In the genomic region with DNA sequence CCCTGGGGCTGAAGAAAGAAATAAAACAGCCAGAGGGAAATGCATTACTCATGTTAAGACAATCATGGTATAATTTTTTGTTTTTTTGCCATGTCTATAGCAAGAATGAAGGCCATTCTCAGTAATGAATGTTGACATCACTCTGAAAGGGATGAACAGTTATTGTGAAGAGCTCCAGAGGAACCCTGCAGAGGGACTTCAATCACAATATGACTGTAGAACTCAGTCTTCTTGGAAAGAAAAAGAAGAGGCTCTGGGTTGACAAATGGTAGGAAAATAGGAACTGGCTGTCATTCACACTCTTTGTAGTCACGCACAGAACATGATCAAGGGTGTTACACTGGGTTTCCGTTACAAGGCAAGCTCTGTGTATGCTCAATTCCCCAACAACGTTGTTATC, we compare ENCODE assay signal across 24 cellular contexts.
A peak's percentile ranks its signal among the peaks of the same experiment; 100 is the strongest.
DNase-seq lines count a peak whose midpoint lies in the region; ATAC-seq and TF ChIP-seq lines count a peak whose summit lies in the region.
"Had no signal": no experiment of that assay in that cellular context is flagged by ENCODE, and none has a peak within 500 bp of the region (broad histone marks: within the 10 kb centered on the region; RNA-seq: fewer than 3 reads in every experiment).

No MANE protein-coding gene starts in this region.

- H4K8ac ChIP-seq in trophoblast cell (ENCODE audit: low read depth, low read length) = no peak overlapping the region

- H3K27me3 ChIP-seq in neural cell (ENCODE audit: insufficient read depth, low read depth, low read length) = no peaks in the 10 kb centered on the region
- H3K27me3 ChIP-seq in trophoblast cell (ENCODE audit: insufficient read depth, low read length) = no peaks in the 10 kb centered on the region
- H3K27me3 ChIP-seq in naive thymus-derived CD4-positive, alpha-beta T cell (ENCODE audit: control insufficient read depth in 2 of 2, insufficient read depth in 2 of 2, low read length in 2 of 2) = no peaks in the 10 kb centered on the region
- H3K27me3 ChIP-seq: BE2C, BLaER1 had no signal

- H3K18ac ChIP-seq in trophoblast cell (ENCODE audit: low read length) = no peak overlapping the region

- H3K79me2 ChIP-seq in neural cell (replicated peaks; ENCODE audit: insufficient read depth, low read length) (no peaks in the 10 kb centered on the region), trophoblast cell (ENCODE audit: control insufficient read depth, insufficient read depth, low read length, poor library complexity) (no peaks in the 10 kb centered on the region)

- H3F3A ChIP-seq in neural cell (ENCODE audit: insufficient read depth, low read length, poor library complexity, severe bottlenecking) = no peaks in the 10 kb centered on the region

- no peak overlapping the region for H2BK120ac ChIP-seq in trophoblast cell (ENCODE audit: insufficient read depth, low read length, poor library complexity)

- WGBS in trophoblast cell (ENCODE audit: extremely low coverage, insufficient coverage, insufficient read length) = no CpG with 5 or more reads among the region's 3 CpGs

- H3K27ac Mint-ChIP-seq in activated T-helper 17 cell treated with anti-CD3 and anti-CD28 coated beads, Interleukin-2, amount 50 U/mL, for 72 hours = no peak overlapping the region
- no peak overlapping the region for H3K27ac Mint-ChIP-seq in naive thymus-derived CD4-positive, alpha-beta T cell
- H3K27ac Mint-ChIP-seq: CD14-positive monocyte; CD4-positive, alpha-beta memory T cell; CD4-positive, CD25-positive, alpha-beta regulatory T cell; CD8-positive, alpha-beta memory T cell had no signal

- H3K27me3 Mint-ChIP-seq in activated T-helper 17 cell treated with anti-CD3 and anti-CD28 coated beads, Interleukin-2, amount 50 U/mL, for 72 hours = no peaks in the 10 kb centered on the region
- no peaks in the 10 kb centered on the region for H3K27me3 Mint-ChIP-seq in naive thymus-derived CD4-positive, alpha-beta T cell
- H3K27me3 Mint-ChIP-seq: CD4-positive, alpha-beta memory T cell; CD4-positive, CD25-positive, alpha-beta regulatory T cell; CD8-positive, alpha-beta memory T cell had no signal

- no peaks in the 10 kb centered on the region for H3K36me3 Mint-ChIP-seq in activated T-helper 17 cell treated with anti-CD3 and anti-CD28 coated beads, Interleukin-2, amount 50 U/mL, for 72 hours (ENCODE audit: low read depth)
- peaks cover 0 to 4% (median 0%) of the 10 kb centered on the region in 5 donors for H3K36me3 Mint-ChIP-seq in naive thymus-derived CD4-positive, alpha-beta T cell
- H3K36me3 Mint-ChIP-seq: CD14-positive monocyte had no signal

- peaks cover 0 to 3% of the 10 kb centered on the region in 2 experiments for H3K4me1 ChIP-seq in trophoblast cell (ENCODE audit: control insufficient read depth in 1 of 2, insufficient read depth in 2 of 2, low read length in 2 of 2)
- peaks cover 0 to 6% of the 10 kb centered on the region in 2 donors for H3K4me1 ChIP-seq in naive thymus-derived CD4-positive, alpha-beta T cell (ENCODE audit: control insufficient read depth in 2 of 2, insufficient read depth in 2 of 2, low read length in 2 of 2)
- H3K4me1 ChIP-seq: BE2C, BLaER1 had no signal

- H3K27ac ChIP-seq in neural cell (ENCODE audit: low read length) (no peak overlapping the region), trophoblast cell (ENCODE audit: low read depth, low read length) (no peak overlapping the region)
- H3K27ac ChIP-seq in naive thymus-derived CD4-positive, alpha-beta T cell (ENCODE audit: low read depth, low read length) = no peak overlapping the region
- H3K27ac ChIP-seq: BLaER1 had no signal

- no peak overlapping the region for H3K4ac ChIP-seq in trophoblast cell (ENCODE audit: low read depth, low read length)

- no peak for TF ChIP-seq CTCF in neural cell (IDR thresholded peaks at IDR 0.05; ENCODE audit: poor library complexity, severe bottlenecking)

- no peak overlapping the region for H3K4me3 ChIP-seq in neural cell (ENCODE audit: low read length)
- H3K4me3 ChIP-seq in trophoblast cell (ENCODE audit: low read depth, low read length) = no peak overlapping the region
- no peak overlapping the region for H3K4me3 ChIP-seq in naive thymus-derived CD4-positive, alpha-beta T cell (ENCODE audit: low read length)
- H3K4me3 ChIP-seq: BLaER1 had no signal

- peak; percentile 10 for DNase-seq in EH (ENCODE audit: low read depth)
- DNase-seq in trophoblast cell = no peak
- no peak for DNase-seq in amniotic stem cell (lab: John Stamatoyannopoulos, UW)
- no peak for DNase-seq in naive thymus-derived CD4-positive, alpha-beta T cell
- DNase-seq: 8988T; ACHN; BE2C; C1 segment of cervical spinal cord; CD4-positive, alpha-beta memory T cell; CD4-positive, CD25-positive, alpha-beta regulatory T cell; CD8-positive, alpha-beta memory T cell; COR-L47; DMS 273 treated with DMSO at 0.1 percent for 48 hours; DMS153; DMS53; DMS79; DND-41; GF-D8 had no signal

- no peak overlapping the region for H4K12ac ChIP-seq in trophoblast cell (ENCODE audit: low read depth, low read length)

- H3K9me2 ChIP-seq in neural cell (ENCODE audit: insufficient read depth, low read length) = no peaks in the 10 kb centered on the region

- H2AK5ac ChIP-seq in trophoblast cell (ENCODE audit: low read length) = peak overlapping the region; percentile 62

- CTCF ChIA-PET in naive thymus-derived CD4-positive, alpha-beta T cell (lab: Charles Lee) = interaction anchor here (0.9 kb wide), 1 partner anchor 11 kb away, joined by 4 read pairs; no protein-coding TSS in a partner anchor

- no peak for TF ChIP-seq RAD21 in neural cell (conservative IDR thresholded peaks at IDR 0.05)

- no peaks in the 10 kb centered on the region for H3K79me1 ChIP-seq in trophoblast cell (ENCODE audit: low read length)

- H3K14ac ChIP-seq in trophoblast cell (ENCODE audit: low read length) = no peak overlapping the region

- no peak overlapping the region for H3K4me2 ChIP-seq in neural cell (ENCODE audit: low read length)
- no peak overlapping the region for H3K4me2 ChIP-seq in trophoblast cell (ENCODE audit: low read length)
- H3K4me2 ChIP-seq: BLaER1 had no signal

- no peaks in the 10 kb centered on the region for H3K9me3 Mint-ChIP-seq in activated T-helper 17 cell treated with anti-CD3 and anti-CD28 coated beads, Interleukin-2, amount 50 U/mL, for 72 hours
- H3K9me3 Mint-ChIP-seq in naive thymus-derived CD4-positive, alpha-beta T cell = peaks cover 0 to 2% (median 0%) of the 10 kb centered on the region in 11 donors
- H3K9me3 Mint-ChIP-seq: CD14-positive monocyte; CD4-positive, alpha-beta memory T cell; CD4-positive, CD25-positive, alpha-beta regulatory T cell; CD8-positive, alpha-beta memory T cell had no signal

- H3K9ac ChIP-seq in neural cell (ENCODE audit: low read length) = no peak overlapping the region
- H3K9ac ChIP-seq in trophoblast cell (ENCODE audit: low read length) = no peak overlapping the region
- H3K9ac ChIP-seq: BLaER1 had no signal

- POLR2A ChIA-PET in naive thymus-derived CD4-positive, alpha-beta T cell (lab: Charles Lee) = no interaction called here

- TF ChIP-seq EP300 in neural cell (conservative IDR thresholded peaks at IDR 0.05; ENCODE audit: poor library complexity, severe bottlenecking) = peak; percentile 63

- H4K91ac ChIP-seq in trophoblast cell (ENCODE audit: low read depth, low read length) = no peak overlapping the region

- H3K9me3 ChIP-seq in neural cell (ENCODE audit: low read length) (no peaks in the 10 kb centered on the region), trophoblast cell (ENCODE audit: insufficient read depth, low read depth, low read length) (no peaks in the 10 kb centered on the region)
- no peaks in the 10 kb centered on the region for H3K9me3 ChIP-seq in naive thymus-derived CD4-positive, alpha-beta T cell (ENCODE audit: control insufficient read depth in 2 of 3, low read length in 3 of 3)
- H3K9me3 ChIP-seq: BE2C, BLaER1 had no signal

- H3K23ac ChIP-seq in trophoblast cell (ENCODE audit: low read length) = no peak overlapping the region

- no peak overlapping the region for H2BK5ac ChIP-seq in trophoblast cell (ENCODE audit: low read depth, low read length, poor library complexity)

- no peaks in the 10 kb centered on the region for H3K4me1 Mint-ChIP-seq in activated T-helper 17 cell treated with anti-CD3 and anti-CD28 coated beads, Interleukin-2, amount 50 U/mL, for 72 hours
- H3K4me1 Mint-ChIP-seq in naive thymus-derived CD4-positive, alpha-beta T cell = peaks cover under 1 to 11% (median 5%) of the 10 kb centered on the region in 7 donors
- H3K4me1 Mint-ChIP-seq: CD4-positive, alpha-beta memory T cell; CD4-positive, CD25-positive, alpha-beta regulatory T cell; CD8-positive, alpha-beta memory T cell had no signal

- H2AFZ ChIP-seq in neural cell (ENCODE audit: low read depth, low read length) (no peak overlapping the region), trophoblast cell (ENCODE audit: insufficient read depth, low read length, poor library complexity) (no peak overlapping the region)

- H2BK12ac ChIP-seq in trophoblast cell (ENCODE audit: low read length) = no peak overlapping the region

- ATAC-seq in activated T-helper 17 cell treated with anti-CD3 and anti-CD28 coated beads, Interleukin-2, amount 50 U/mL, for 72 hours (replicated peaks) = peak; percentile 51
- ATAC-seq in HG03520 (IDR thresholded peaks at IDR 0.05; ENCODE audit: unreplicated experiment) (no peak), GM18868 (IDR thresholded peaks at IDR 0.05; ENCODE audit: unreplicated experiment) (no peak)
- no peak for ATAC-seq in naive thymus-derived CD4-positive, alpha-beta T cell

- intact Hi-C loops in naive thymus-derived CD4-positive, alpha-beta T cell (cut with micrococcal nuclease) = no loop called here

- no peak overlapping the region for H3K4me3 Mint-ChIP-seq in activated T-helper 17 cell treated with anti-CD3 and anti-CD28 coated beads, Interleukin-2, amount 50 U/mL, for 72 hours
- H3K4me3 Mint-ChIP-seq in naive thymus-derived CD4-positive, alpha-beta T cell = no peak overlapping the region
- H3K4me3 Mint-ChIP-seq: CD14-positive monocyte; CD4-positive, alpha-beta memory T cell; CD4-positive, CD25-positive, alpha-beta regulatory T cell; CD8-positive, alpha-beta memory T cell had no signal

- H4K20me1 ChIP-seq in neural cell (ENCODE audit: insufficient read depth) = no peaks in the 10 kb centered on the region
- H4K20me1 ChIP-seq: BLaER1 had no signal

- no peaks in the 10 kb centered on the region for H3K36me3 ChIP-seq in neural cell (ENCODE audit: insufficient read depth, low read length)
- no peaks in the 10 kb centered on the region for H3K36me3 ChIP-seq in trophoblast cell (ENCODE audit: control insufficient read depth in 1 of 2, insufficient read depth in 2 of 2, low read length in 2 of 2)
- no peaks in the 10 kb centered on the region for H3K36me3 ChIP-seq in naive thymus-derived CD4-positive, alpha-beta T cell (ENCODE audit: control insufficient read depth in 2 of 3, insufficient read depth in 3 of 3, low read length in 3 of 3)
- H3K36me3 ChIP-seq: BE2C, BLaER1 had no signal
